In the genomic region with DNA sequence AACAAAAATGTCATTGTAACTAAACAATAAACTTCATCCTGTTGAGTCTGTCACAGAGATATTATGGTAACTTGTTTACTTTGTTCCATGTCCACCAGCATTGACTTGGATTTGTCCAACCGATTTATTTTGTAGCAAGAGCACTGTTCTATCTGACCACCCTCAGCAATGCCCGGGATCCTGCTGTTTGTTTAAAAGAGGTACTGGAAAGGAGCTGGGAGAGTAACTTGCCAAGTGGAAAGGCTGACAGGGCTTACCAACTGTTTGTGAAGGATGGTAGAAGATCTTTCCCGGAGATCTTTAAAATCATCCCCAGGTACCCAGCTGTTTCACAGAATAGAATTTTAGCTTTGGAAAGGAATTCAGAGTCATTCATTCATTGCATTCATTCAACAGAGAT, we compare ENCODE assay signal across 15 cellular contexts. TPM values are rescaled to one million over a fixed set of nuclear protein-coding genes. Genes with fewer than 3 reads are reported as not detected.
DNase-seq lines count a peak whose midpoint lies in the region; ATAC-seq and TF ChIP-seq lines count a peak whose summit lies in the region.
"Had no signal": no experiment of that assay in that cellular context is flagged by ENCODE, and none has a peak within 500 bp of the region (broad histone marks: within the 10 kb centered on the region; RNA-seq: fewer than 3 reads in every experiment).

No MANE protein-coding gene starts in this region.

- H3K9me3 ChIP-seq in Caco-2 (no peaks in the 10 kb centered on the region), ascending aorta (no peaks in the 10 kb centered on the region), thoracic aorta (no peaks in the 10 kb centered on the region)
- H3K9me3 ChIP-seq: A549, BLaER1 had no signal

- peaks cover 24% of the 10 kb centered on the region for H3K36me3 Mint-ChIP-seq in Caco-2 (ENCODE audit: insufficient read depth, unreplicated experiment)

- peaks cover 55% of the 10 kb centered on the region for H3K4me1 ChIP-seq in Caco-2
- H3K4me1 ChIP-seq in ascending aorta = peaks cover 10 to 28% of the 10 kb centered on the region in 2 donors
- peaks cover 16 to 45% of the 10 kb centered on the region in 2 donors for H3K4me1 ChIP-seq in thoracic aorta (ENCODE audit: control insufficient read depth in 1 of 2, low read depth in 2 of 2)

- intact Hi-C loops in Caco-2 (cut with micrococcal nuclease; ENCODE audit: unreplicated experiment) (loop anchor here (2.0 kb wide), 1 partner anchor 46 kb away; no protein-coding TSS in a partner anchor), ascending aorta (cut with DNase I) (no loop called here)

- no peaks in the 10 kb centered on the region for H3K36me3 ChIP-seq in Caco-2 (ENCODE audit: control insufficient read depth, insufficient read depth, low read length)
- no peaks in the 10 kb centered on the region for H3K36me3 ChIP-seq in ascending aorta
- H3K36me3 ChIP-seq in thoracic aorta = no peaks in the 10 kb centered on the region

- H3K4me3 Mint-ChIP-seq in Caco-2 (ENCODE audit: unreplicated experiment) = peak overlapping the region; percentile 56
- H3K4me3 Mint-ChIP-seq: CD4-positive, alpha-beta memory T cell had no signal

- no peaks in the 10 kb centered on the region for H3K27me3 ChIP-seq in Caco-2 (replicated peaks; ENCODE audit: control insufficient read depth, insufficient read depth, low read length)
- H3K27me3 ChIP-seq in ascending aorta = no peaks in the 10 kb centered on the region
- no peaks in the 10 kb centered on the region for H3K27me3 ChIP-seq in thoracic aorta (replicated peaks; ENCODE audit: insufficient read depth)
- H3K27me3 ChIP-seq: BLaER1 had no signal

- no peaks in the 10 kb centered on the region for H3K27me3 Mint-ChIP-seq in Caco-2 (ENCODE audit: insufficient read depth, unreplicated experiment)
- H3K27me3 Mint-ChIP-seq: CD4-positive, alpha-beta memory T cell had no signal

- ATAC-seq in thoracic aorta (ENCODE audit: insufficient number of reproducible peaks, low FRiP score, low read depth) (no peak), HG02870 (IDR thresholded peaks at IDR 0.05; ENCODE audit: unreplicated experiment) (no peak)
- ATAC-seq: A549, HCT116, K562 had no signal

- no peak for TF ChIP-seq CTCF in 22Rv1 (IDR thresholded peaks at IDR 0.05)
- TF ChIP-seq CTCF in Caco-2 (IDR thresholded peaks at IDR 0.05; ENCODE audit: insufficient read depth in 1 of 2, low read depth in 1 of 2, low read length in 1 of 2, severe bottlenecking in 1 of 2, unreplicated experiment in 1 of 2) = no peak
- TF ChIP-seq CTCF in ascending aorta (IDR thresholded peaks at IDR 0.05) = no peak
- TF ChIP-seq CTCF in thoracic aorta (IDR thresholded peaks at IDR 0.05) = no peak

- H3K27ac Mint-ChIP-seq in Caco-2 (ENCODE audit: unreplicated experiment) = peak overlapping the region; percentile 94
- H3K27ac Mint-ChIP-seq: CD14-positive monocyte; CD4-positive, alpha-beta memory T cell had no signal

- no peak overlapping the region for H3K4me3 ChIP-seq in Caco-2 (ENCODE audit: low read depth, low read length)
- no peak overlapping the region for H3K4me3 ChIP-seq in ascending aorta
- H3K4me3 ChIP-seq in thoracic aorta = no peak overlapping the region
- H3K4me3 ChIP-seq: A549, BLaER1, GM23248, K562 had no signal

- POLR2A ChIA-PET in Caco-2 (lab: Charles Lee) = interaction anchor here (1.2 kb wide), 1 partner anchor 60 kb away, joined by 3 read pairs; no protein-coding TSS in a partner anchor

- H3K9me3 Mint-ChIP-seq in Caco-2 (ENCODE audit: unreplicated experiment) = no peaks in the 10 kb centered on the region
- H3K9me3 Mint-ChIP-seq: CD4-positive, alpha-beta memory T cell had no signal

- peaks cover 41% of the 10 kb centered on the region for H3K4me1 Mint-ChIP-seq in Caco-2 (ENCODE audit: low read depth, unreplicated experiment)
- H3K4me1 Mint-ChIP-seq: CD14-positive monocyte had no signal

- no TSS peak for BruUV-seq in Caco-2 (replicated peaks; lab: Mats Ljungman, UMichigan)

- no peak for DNase-seq in Caco-2
- DNase-seq in ascending aorta (ENCODE audit: low spot score in 2 of 2) = no peak
- no peak for DNase-seq in thoracic aorta (ENCODE audit: low spot score)
- DNase-seq in AG08396 (ENCODE audit: low spot score) = no peak
- DNase-seq in HCEC 1CT = no peak
- DNase-seq: Calu3; CD4-positive, alpha-beta memory T cell; GM23248 had no signal

- H3K27ac ChIP-seq in 22Rv1 (peak overlapping the region; percentile 90), ascending aorta (peak overlapping the region; percentile 42 to 75), thoracic aorta (peak overlapping the region; percentile 67 to 73)
- H3K27ac ChIP-seq: BLaER1, GM23248 had no signal

- CTCF ChIA-PET in Caco-2 (lab: Charles Lee) = no interaction called here

RNA-seq across cellular contexts. Expression of a gene that starts 59.1 kb away (rescaled TPM):
- total RNA-seq in Caco-2 (2022) (94.0 and 95.5 TPM in 2 replicates), ascending aorta (243 TPM), thoracic aorta (100 to 1,000 TPM; 116 to 166 TPM)
